Comparison of ENCODE assay signal across 8 cellular contexts in the genomic region with DNA sequence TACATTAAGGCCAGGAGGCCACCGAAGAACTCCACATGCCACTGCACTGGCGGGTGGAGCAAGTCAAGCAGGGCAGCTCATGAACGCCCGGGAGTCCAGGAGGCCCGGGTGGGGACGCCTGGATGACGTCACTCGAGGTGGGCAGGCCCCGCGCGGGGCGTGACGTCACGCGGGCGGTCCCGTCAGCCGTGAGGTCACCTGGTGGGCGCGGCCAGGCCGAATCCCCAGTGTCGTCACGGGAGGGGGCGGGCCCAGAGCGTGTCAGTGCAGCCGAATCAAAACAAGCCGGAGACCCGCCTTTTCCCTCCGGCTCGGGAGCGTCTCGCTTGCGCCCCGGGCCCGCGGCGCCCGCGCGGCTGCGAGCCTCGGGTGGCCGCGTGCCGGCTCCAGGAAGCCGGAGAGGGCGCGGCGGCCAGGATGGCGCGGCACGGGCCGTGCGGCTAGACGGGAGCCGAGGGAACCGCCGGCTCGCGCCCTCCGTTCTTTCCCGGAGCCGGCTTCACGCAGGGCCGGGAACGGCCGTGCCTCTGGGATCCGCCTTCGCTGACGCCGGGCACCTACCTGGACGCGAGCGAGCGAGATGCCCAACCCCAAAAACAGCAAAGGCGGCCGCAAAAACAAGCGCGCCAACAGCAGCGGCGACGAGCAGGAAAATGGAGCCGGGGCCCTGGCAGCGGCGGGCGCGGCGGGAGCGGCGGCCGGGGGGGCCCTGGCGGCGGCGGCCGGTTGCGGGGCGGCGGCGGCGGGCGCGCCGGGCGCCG.
DNase-seq lines count a peak whose midpoint lies in the region; ATAC-seq and TF ChIP-seq lines count a peak whose summit lies in the region.

HECA (plus strand) TSS at position 264 of the 761 bp plus-strand sequence; CDS start at position 581, 317 bp downstream.

- peaks cover 6% of the 10 kb centered on the region for H3K9me3 Mint-ChIP-seq in activated naive CD4-positive, alpha-beta T cell treated with anti-CD3 and anti-CD28 coated beads, Interleukin-2, amount 50 U/mL, for 24 hours

- peaks cover 78% of the 10 kb centered on the region for H3K4me1 Mint-ChIP-seq in activated naive CD4-positive, alpha-beta T cell treated with anti-CD3 and anti-CD28 coated beads, Interleukin-2, amount 50 U/mL, for 24 hours

- peak within 1 kb of the TSS; percentile 81 for H3K4me3 ChIP-seq in GM06990 (replicated peaks; ENCODE audit: low read depth, low read length)

- TF ChIP-seq CTCF in GM06990 (IDR thresholded peaks at IDR 0.05; ENCODE audit: insufficient read depth, low read length, poor library complexity, severe bottlenecking) = no peak

- ATAC-seq in HG02588 (IDR thresholded peaks at IDR 0.05; ENCODE audit: unreplicated experiment) = peak; percentile 83
- ATAC-seq in SK-N-SH treated with all-trans-retinoic acid at 6 μM for 48 hours = peak; percentile 82

- H3K27me3 ChIP-seq in GM06990 (replicated peaks; ENCODE audit: control insufficient read depth, insufficient read depth, low read length) = no peaks in the 10 kb centered on the region

- no peaks in the 10 kb centered on the region for H3K27me3 Mint-ChIP-seq in activated naive CD4-positive, alpha-beta T cell treated with anti-CD3 and anti-CD28 coated beads, Interleukin-2, amount 50 U/mL, for 24 hours

- peak within 1 kb of the TSS; percentile 100 for H3K4me3 Mint-ChIP-seq in activated naive CD4-positive, alpha-beta T cell treated with anti-CD3 and anti-CD28 coated beads, Interleukin-2, amount 50 U/mL, for 24 hours

- H3K36me3 Mint-ChIP-seq in activated naive CD4-positive, alpha-beta T cell treated with anti-CD3 and anti-CD28 coated beads, Interleukin-2, amount 50 U/mL, for 24 hours = peaks cover 20% of the 10 kb centered on the region

- DNase-seq in GM06990 (ENCODE audit: extremely low read depth, insufficient read length) = peak; percentile 87
- DNase-seq in NCI-H1048 (lab: John Stamatoyannopoulos, UW) = peak; percentile 87
- peak; percentile 91 for DNase-seq in globus pallidus (ENCODE audit: low spot score)
- peak; percentile 36 to 98 (median 89) for DNase-seq in nucleus accumbens (lab: John Stamatoyannopoulos, UW)
- DNase-seq in superior temporal gyrus (ENCODE audit: extremely low spot score) = peak; percentile 88

- H3K36me3 ChIP-seq in GM06990 (ENCODE audit: control insufficient read depth, insufficient read depth, low read length) = no peaks in the 10 kb centered on the region

- peak within 1 kb of the TSS; percentile 100 for H3K27ac Mint-ChIP-seq in activated naive CD4-positive, alpha-beta T cell treated with anti-CD3 and anti-CD28 coated beads, Interleukin-2, amount 50 U/mL, for 24 hours

TF ChIP-seq in SK-N-SH treated with all-trans-retinoic acid at 6 μM for 48 hours, 23 proteins besides CTCF, POLR2A, EP300 and RAD21:
- TF ChIP-seq TOX (CRISPR knock-in tag; IDR thresholded peaks at IDR 0.05; ENCODE audit: borderline replicate concordance) (no peak), RARB (CRISPR knock-in tag; IDR thresholded peaks at IDR 0.05) (no peak), OSR1 (CRISPR knock-in tag; IDR thresholded peaks at IDR 0.05) (no peak), CSDC2 (CRISPR knock-in tag; IDR thresholded peaks at IDR 0.05) (0 out of 2 replicates have a peak, but pooled peaks have one; percentile 42), ZNF70 (CRISPR knock-in tag; IDR thresholded peaks at IDR 0.05) (no peak), ZNF8 (CRISPR knock-in tag; IDR thresholded peaks at IDR 0.05) (no peak), ARNTL (CRISPR knock-in tag; IDR thresholded peaks at IDR 0.05; ENCODE audit: borderline replicate concordance, low read depth) (no peak), ZNF565 (CRISPR knock-in tag; conservative IDR thresholded peaks at IDR 0.05; ENCODE audit: low read depth) (no peak), PPARA (CRISPR knock-in tag; IDR thresholded peaks at IDR 0.05; ENCODE audit: borderline replicate concordance) (no peak), ZFP3 (CRISPR knock-in tag; IDR thresholded peaks at IDR 0.05) (0 out of 2 replicates have a peak, but pooled peaks have one; percentile 39), GLIS3 (CRISPR knock-in tag; IDR thresholded peaks at IDR 0.05) (no peak), SNAI2 (CRISPR knock-in tag; IDR thresholded peaks at IDR 0.05) (no peak)
- TF ChIP-seq, protein P1, sequence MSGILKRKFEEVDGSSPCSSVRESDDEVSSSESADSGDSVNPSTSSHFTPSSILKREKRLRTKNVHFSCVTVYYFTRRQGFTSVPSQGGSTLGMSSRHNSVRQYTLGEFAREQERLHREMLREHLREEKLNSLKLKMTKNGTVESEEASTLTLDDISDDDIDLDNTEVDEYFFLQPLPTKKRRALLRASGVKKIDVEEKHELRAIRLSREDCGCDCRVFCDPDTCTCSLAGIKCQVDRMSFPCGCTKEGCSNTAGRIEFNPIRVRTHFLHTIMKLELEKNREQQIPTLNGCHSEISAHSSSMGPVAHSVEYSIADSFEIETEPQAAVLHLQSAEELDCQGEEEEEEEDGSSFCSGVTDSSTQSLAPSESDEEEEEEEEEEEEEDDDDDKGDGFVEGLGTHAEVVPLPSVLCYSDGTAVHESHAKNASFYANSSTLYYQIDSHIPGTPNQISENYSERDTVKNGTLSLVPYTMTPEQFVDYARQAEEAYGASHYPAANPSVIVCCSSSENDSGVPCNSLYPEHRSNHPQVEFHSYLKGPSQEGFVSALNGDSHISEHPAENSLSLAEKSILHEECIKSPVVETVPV (CRISPR knock-in tag; IDR thresholded peaks at IDR 0.05) = no peak
- TF ChIP-seq, protein P2, sequence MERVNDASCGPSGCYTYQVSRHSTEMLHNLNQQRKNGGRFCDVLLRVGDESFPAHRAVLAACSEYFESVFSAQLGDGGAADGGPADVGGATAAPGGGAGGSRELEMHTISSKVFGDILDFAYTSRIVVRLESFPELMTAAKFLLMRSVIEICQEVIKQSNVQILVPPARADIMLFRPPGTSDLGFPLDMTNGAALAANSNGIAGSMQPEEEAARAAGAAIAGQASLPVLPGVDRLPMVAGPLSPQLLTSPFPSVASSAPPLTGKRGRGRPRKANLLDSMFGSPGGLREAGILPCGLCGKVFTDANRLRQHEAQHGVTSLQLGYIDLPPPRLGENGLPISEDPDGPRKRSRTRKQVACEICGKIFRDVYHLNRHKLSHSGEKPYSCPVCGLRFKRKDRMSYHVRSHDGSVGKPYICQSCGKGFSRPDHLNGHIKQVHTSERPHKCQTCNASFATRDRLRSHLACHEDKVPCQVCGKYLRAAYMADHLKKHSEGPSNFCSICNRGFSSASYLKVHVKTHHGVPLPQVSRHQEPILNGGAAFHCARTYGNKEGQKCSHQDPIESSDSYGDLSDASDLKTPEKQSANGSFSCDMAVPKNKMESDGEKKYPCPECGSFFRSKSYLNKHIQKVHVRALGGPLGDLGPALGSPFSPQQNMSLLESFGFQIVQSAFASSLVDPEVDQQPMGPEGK (CRISPR knock-in tag; IDR thresholded peaks at IDR 0.05; ENCODE audit: borderline replicate concordance) = no peak
TF ChIP-seq in SK-N-SH treated with all-trans-retinoic acid at 6 μM for 48 hours: peak in this region for 2.

Comparison
In these comparisons a context has a peak if more than half of its experiments do, and no peak if none do; other contexts are left out.
1. Peak in every context shown above with its lines: DNase-seq, ATAC-seq and H3K4me3 ChIP-seq.